Comparison of ENCODE assay signal across 1 cellular context in the genomic region with DNA sequence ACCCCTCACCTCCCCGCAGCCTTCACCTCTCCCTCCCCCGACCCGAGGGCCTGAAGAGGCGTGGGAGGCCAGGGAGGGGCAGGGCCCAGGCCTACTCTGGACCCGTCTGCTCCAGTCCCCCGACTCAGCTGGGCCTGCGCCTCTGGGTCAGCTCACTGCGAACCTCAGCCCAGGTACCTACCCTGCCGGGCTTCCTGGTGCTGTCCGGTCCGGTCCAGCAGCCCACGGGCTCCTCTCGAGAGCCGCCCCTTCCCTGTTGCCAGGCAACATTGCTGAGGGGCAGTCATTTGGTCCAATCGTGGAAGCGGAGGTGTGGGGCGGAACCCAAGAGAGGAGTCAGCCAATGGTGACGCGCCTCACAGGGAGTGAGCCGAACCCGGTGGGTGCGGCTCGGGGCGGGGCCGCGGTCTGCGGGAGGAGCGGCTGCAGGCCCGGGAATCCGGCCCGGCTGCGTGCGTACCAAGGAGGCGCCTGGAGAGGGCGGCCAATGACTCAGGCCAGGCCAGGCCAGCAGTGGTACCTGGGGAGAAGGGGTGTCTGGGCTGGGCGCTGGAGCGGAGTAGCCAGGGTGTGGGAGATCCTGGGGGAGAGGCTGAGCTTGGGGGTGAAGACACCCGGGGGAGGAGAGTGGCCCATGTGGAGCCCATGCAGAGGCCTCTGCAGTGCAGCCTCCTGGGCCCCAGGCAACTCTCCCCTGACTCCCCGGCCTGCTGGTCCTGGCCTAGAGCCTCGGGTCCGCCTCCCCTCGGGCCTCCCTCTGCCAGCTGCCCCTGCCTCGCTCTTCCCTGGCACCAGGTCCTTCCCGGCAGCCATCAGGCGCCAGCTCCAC.
A peak's percentile ranks its signal among the peaks of the same experiment; 100 is the strongest.
TF ChIP-seq lines count a peak whose summit lies in the region.

A gene with protein sequence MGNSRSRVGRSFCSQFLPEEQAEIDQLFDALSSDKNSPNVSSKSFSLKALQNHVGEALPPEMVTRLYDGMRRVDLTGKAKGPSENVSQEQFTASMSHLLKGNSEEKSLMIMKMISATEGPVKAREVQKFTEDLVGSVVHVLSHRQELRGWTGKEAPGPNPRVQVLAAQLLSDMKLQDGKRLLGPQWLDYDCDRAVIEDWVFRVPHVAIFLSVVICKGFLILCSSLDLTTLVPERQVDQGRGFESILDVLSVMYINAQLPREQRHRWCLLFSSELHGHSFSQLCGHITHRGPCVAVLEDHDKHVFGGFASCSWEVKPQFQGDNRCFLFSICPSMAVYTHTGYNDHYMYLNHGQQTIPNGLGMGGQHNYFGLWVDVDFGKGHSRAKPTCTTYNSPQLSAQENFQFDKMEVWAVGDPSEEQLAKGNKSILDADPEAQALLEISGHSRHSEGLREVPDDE (minus strand): TSS at position 240 of the 829 bp plus-strand sequence. CDS start 6,573 bp downstream, outside the sequence.

TF ChIP-seq in HepG2, 621 proteins besides CTCF, POLR2A, EP300 and RAD21 (continued from another document and continues in another):
- TF ChIP-seq SP4 (CRISPR knock-in tag; IDR thresholded peaks at IDR 0.05) (peak; percentile 75), HMG20A (CRISPR knock-in tag; IDR thresholded peaks at IDR 0.05; ENCODE audit: borderline replicate concordance) (no peak), ZNF460 (CRISPR knock-in tag; IDR thresholded peaks at IDR 0.05; ENCODE audit: borderline replicate concordance) (no peak), ZNF17 (CRISPR knock-in tag; IDR thresholded peaks at IDR 0.05) (no peak), ZNF501 (CRISPR knock-in tag; IDR thresholded peaks at IDR 0.05) (no peak; the same call in 1 of the 2 replicates), JUND (CRISPR knock-in tag; IDR thresholded peaks at IDR 0.05) (no peak), ZNF790 (CRISPR knock-in tag; IDR thresholded peaks at IDR 0.05; ENCODE audit: borderline replicate concordance) (peak; percentile 68; the same call in 1 of the 2 replicates), ZNF615 (CRISPR knock-in tag; IDR thresholded peaks at IDR 0.05; ENCODE audit: borderline replicate concordance) (no peak), ZNF44 (CRISPR knock-in tag; IDR thresholded peaks at IDR 0.05) (no peak; the same call in none of the 2 replicates), SETDB1 (CRISPR knock-in tag; IDR thresholded peaks at IDR 0.05; ENCODE audit: borderline replicate concordance) (no peak), TP53 (CRISPR knock-in tag; conservative IDR thresholded peaks at IDR 0.05) (peak; percentile 64; the same call in 1 of the 2 replicates), CENPT (CRISPR knock-in tag; IDR thresholded peaks at IDR 0.05; ENCODE audit: low read depth) (no peak), SAFB2 (CRISPR knock-in tag; IDR thresholded peaks at IDR 0.05; ENCODE audit: borderline replicate concordance, low read depth) (no peak), ATM (IDR thresholded peaks at IDR 0.05; ENCODE audit: borderline replicate concordance) (no peak), ZBTB42 (CRISPR knock-in tag; IDR thresholded peaks at IDR 0.05) (peak; percentile 88), REPIN1 (CRISPR knock-in tag; IDR thresholded peaks at IDR 0.05; ENCODE audit: borderline replicate concordance, low read depth) (peak; percentile 59; the same call in 1 of the 2 replicates), PCBP2 (optimal IDR thresholded peaks at IDR 0.05; ENCODE audit: low read depth, low read length, poor library complexity, severe bottlenecking) (no peak), SYNCRIP (IDR thresholded peaks at IDR 0.05; ENCODE audit: insufficient read depth, low read depth, low read length) (no peak), ZNF253 (CRISPR knock-in tag; IDR thresholded peaks at IDR 0.05; ENCODE audit: borderline replicate concordance) (no peak; the same call in 1 of the 2 replicates), MBNL3 (CRISPR knock-in tag; conservative IDR thresholded peaks at IDR 0.05) (no peak), NFKBIZ (CRISPR knock-in tag; IDR thresholded peaks at IDR 0.05) (no peak), BHLHE40 (IDR thresholded peaks at IDR 0.05; ENCODE audit: low read length) (no peak), ZNF124 (CRISPR knock-in tag; IDR thresholded peaks at IDR 0.05) (no peak), KAT8 (CRISPR knock-in tag; IDR thresholded peaks at IDR 0.05) (peak; percentile 38; the same call in 1 of the 2 replicates), SIX4 (CRISPR knock-in tag; IDR thresholded peaks at IDR 0.05) (0 out of 2 replicates have a peak, but pooled peaks have one; percentile 29), ZNF644 (CRISPR knock-in tag; IDR thresholded peaks at IDR 0.05; ENCODE audit: low read depth) (no peak), ZNF235 (CRISPR knock-in tag; IDR thresholded peaks at IDR 0.05; ENCODE audit: borderline replicate concordance) (no peak), IRX3 (CRISPR knock-in tag; IDR thresholded peaks at IDR 0.05; ENCODE audit: borderline replicate concordance, low read depth) (peak; percentile 82; the same call in 1 of the 2 replicates), ZFYVE20 (CRISPR knock-in tag; IDR thresholded peaks at IDR 0.05; ENCODE audit: borderline replicate concordance, low read depth) (no peak), ZMAT3 (CRISPR knock-in tag; conservative IDR thresholded peaks at IDR 0.05) (peak; percentile 73; the same call in 1 of the 2 replicates), ZNF484 (CRISPR knock-in tag; IDR thresholded peaks at IDR 0.05; ENCODE audit: borderline replicate concordance, low read depth) (no peak), HOXA9 (CRISPR knock-in tag; IDR thresholded peaks at IDR 0.05; ENCODE audit: borderline replicate concordance) (no peak), ISL2 (CRISPR knock-in tag; IDR thresholded peaks at IDR 0.05) (peak; percentile 77), KLF9 (CRISPR knock-in tag; IDR thresholded peaks at IDR 0.05; ENCODE audit: low read depth) (peak; percentile 85; the same call in 1 of the 2 replicates), PHF8 (CRISPR knock-in tag; IDR thresholded peaks at IDR 0.05) (peak; percentile 89), ATAD3A (CRISPR knock-in tag; IDR thresholded peaks at IDR 0.05) (no peak), ZBTB1 (CRISPR knock-in tag; IDR thresholded peaks at IDR 0.05; ENCODE audit: borderline replicate concordance) (no peak), U2AF2 (IDR thresholded peaks at IDR 0.05; ENCODE audit: low read depth, low read length) (no peak), SNRNP70 (IDR thresholded peaks at IDR 0.05; ENCODE audit: low read depth, low read length) (no peak)
- TF ChIP-seq, protein P1, sequence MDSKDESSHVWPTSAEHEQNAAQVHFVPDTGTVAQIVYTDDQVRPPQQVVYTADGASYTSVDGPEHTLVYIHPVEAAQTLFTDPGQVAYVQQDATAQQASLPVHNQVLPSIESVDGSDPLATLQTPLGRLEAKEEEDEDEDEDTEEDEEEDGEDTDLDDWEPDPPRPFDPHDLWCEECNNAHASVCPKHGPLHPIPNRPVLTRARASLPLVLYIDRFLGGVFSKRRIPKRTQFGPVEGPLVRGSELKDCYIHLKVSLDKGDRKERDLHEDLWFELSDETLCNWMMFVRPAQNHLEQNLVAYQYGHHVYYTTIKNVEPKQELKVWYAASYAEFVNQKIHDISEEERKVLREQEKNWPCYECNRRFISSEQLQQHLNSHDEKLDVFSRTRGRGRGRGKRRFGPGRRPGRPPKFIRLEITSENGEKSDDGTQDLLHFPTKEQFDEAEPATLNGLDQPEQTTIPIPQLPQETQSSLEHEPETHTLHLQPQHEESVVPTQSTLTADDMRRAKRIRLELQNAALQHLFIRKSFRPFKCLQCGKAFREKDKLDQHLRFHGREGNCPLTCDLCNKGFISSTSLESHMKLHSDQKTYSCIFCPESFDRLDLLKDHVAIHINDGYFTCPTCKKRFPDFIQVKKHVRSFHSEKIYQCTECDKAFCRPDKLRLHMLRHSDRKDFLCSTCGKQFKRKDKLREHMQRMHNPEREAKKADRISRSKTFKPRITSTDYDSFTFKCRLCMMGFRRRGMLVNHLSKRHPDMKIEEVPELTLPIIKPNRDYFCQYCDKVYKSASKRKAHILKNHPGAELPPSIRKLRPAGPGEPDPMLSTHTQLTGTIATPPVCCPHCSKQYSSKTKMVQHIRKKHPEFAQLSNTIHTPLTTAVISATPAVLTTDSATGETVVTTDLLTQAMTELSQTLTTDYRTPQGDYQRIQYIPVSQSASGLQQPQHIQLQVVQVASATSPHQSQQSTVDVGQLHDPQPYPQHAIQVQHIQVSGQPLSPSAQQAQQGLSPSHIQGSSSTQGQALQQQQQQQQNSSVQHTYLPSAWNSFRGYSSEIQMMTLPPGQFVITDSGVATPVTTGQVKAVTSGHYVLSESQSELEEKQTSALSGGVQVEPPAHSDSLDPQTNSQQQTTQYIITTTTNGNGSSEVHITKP (CRISPR knock-in tag; IDR thresholded peaks at IDR 0.05; ENCODE audit: low read depth), result peak; percentile 52; the same call in 1 of the 2 replicates
- TF ChIP-seq, protein P2, sequence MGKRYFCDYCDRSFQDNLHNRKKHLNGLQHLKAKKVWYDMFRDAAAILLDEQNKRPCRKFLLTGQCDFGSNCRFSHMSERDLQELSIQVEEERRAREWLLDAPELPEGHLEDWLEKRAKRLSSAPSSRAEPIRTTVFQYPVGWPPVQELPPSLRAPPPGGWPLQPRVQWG (CRISPR knock-in tag; IDR thresholded peaks at IDR 0.05; ENCODE audit: borderline replicate concordance, low read depth), result no peak
- TF ChIP-seq, protein P3, sequence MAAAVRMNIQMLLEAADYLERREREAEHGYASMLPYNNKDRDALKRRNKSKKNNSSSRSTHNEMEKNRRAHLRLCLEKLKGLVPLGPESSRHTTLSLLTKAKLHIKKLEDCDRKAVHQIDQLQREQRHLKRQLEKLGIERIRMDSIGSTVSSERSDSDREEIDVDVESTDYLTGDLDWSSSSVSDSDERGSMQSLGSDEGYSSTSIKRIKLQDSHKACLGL (CRISPR knock-in tag; IDR thresholded peaks at IDR 0.05), result peak; percentile 82; the same call in 1 of the 2 replicates
- TF ChIP-seq, protein P4, sequence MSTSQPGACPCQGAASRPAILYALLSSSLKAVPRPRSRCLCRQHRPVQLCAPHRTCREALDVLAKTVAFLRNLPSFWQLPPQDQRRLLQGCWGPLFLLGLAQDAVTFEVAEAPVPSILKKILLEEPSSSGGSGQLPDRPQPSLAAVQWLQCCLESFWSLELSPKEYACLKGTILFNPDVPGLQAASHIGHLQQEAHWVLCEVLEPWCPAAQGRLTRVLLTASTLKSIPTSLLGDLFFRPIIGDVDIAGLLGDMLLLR (CRISPR knock-in tag; IDR thresholded peaks at IDR 0.05), result no peak
- TF ChIP-seq, protein P5, sequence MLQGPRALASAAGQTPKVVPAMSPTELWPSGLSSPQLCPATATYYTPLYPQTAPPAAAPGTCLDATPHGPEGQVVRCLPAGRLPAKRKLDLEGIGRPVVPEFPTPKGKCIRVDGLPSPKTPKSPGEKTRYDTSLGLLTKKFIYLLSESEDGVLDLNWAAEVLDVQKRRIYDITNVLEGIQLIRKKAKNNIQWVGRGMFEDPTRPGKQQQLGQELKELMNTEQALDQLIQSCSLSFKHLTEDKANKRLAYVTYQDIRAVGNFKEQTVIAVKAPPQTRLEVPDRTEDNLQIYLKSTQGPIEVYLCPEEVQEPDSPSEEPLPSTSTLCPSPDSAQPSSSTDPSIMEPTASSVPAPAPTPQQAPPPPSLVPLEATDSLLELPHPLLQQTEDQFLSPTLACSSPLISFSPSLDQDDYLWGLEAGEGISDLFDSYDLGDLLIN (CRISPR knock-in tag; IDR thresholded peaks at IDR 0.05; ENCODE audit: borderline replicate concordance), result no peak
- TF ChIP-seq, protein P6, sequence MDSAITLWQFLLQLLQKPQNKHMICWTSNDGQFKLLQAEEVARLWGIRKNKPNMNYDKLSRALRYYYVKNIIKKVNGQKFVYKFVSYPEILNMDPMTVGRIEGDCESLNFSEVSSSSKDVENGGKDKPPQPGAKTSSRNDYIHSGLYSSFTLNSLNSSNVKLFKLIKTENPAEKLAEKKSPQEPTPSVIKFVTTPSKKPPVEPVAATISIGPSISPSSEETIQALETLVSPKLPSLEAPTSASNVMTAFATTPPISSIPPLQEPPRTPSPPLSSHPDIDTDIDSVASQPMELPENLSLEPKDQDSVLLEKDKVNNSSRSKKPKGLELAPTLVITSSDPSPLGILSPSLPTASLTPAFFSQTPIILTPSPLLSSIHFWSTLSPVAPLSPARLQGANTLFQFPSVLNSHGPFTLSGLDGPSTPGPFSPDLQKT (CRISPR knock-in tag; IDR thresholded peaks at IDR 0.05; ENCODE audit: borderline replicate concordance), result no peak
- TF ChIP-seq, protein P7, sequence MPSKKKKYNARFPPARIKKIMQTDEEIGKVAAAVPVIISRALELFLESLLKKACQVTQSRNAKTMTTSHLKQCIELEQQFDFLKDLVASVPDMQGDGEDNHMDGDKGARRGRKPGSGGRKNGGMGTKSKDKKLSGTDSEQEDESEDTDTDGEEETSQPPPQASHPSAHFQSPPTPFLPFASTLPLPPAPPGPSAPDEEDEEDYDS (CRISPR knock-in tag; IDR thresholded peaks at IDR 0.05), result peak; percentile 86
- TF ChIP-seq, protein P8, sequence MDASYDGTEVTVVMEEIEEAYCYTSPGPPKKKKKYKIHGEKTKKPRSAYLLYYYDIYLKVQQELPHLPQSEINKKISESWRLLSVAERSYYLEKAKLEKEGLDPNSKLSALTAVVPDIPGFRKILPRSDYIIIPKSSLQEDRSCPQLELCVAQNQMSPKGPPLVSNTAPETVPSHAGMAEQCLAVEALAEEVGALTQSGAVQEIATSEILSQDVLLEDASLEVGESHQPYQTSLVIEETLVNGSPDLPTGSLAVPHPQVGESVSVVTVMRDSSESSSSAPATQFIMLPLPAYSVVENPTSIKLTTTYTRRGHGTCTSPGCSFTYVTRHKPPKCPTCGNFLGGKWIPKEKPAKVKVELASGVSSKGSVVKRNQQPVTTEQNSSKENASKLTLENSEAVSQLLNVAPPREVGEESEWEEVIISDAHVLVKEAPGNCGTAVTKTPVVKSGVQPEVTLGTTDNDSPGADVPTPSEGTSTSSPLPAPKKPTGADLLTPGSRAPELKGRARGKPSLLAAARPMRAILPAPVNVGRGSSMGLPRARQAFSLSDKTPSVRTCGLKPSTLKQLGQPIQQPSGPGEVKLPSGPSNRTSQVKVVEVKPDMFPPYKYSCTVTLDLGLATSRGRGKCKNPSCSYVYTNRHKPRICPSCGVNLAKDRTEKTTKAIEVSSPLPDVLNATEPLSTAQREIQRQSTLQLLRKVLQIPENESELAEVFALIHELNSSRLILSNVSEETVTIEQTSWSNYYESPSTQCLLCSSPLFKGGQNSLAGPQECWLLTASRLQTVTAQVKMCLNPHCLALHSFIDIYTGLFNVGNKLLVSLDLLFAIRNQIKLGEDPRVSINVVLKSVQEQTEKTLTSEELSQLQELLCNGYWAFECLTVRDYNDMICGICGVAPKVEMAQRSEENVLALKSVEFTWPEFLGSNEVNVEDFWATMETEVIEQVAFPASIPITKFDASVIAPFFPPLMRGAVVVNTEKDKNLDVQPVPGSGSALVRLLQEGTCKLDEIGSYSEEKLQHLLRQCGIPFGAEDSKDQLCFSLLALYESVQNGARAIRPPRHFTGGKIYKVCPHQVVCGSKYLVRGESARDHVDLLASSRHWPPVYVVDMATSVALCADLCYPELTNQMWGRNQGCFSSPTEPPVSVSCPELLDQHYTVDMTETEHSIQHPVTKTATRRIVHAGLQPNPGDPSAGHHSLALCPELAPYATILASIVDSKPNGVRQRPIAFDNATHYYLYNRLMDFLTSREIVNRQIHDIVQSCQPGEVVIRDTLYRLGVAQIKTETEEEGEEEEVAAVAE (CRISPR knock-in tag; IDR thresholded peaks at IDR 0.05; ENCODE audit: borderline replicate concordance), result peak; percentile 72
- TF ChIP-seq, protein P9, sequence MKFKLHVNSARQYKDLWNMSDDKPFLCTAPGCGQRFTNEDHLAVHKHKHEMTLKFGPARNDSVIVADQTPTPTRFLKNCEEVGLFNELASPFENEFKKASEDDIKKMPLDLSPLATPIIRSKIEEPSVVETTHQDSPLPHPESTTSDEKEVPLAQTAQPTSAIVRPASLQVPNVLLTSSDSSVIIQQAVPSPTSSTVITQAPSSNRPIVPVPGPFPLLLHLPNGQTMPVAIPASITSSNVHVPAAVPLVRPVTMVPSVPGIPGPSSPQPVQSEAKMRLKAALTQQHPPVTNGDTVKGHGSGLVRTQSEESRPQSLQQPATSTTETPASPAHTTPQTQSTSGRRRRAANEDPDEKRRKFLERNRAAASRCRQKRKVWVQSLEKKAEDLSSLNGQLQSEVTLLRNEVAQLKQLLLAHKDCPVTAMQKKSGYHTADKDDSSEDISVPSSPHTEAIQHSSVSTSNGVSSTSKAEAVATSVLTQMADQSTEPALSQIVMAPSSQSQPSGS (CRISPR knock-in tag; IDR thresholded peaks at IDR 0.05), result no peak
